ENCODE assay signal across 1 cellular context in genomic region chr15:25784876-25785642, GRCh38.
A peak's percentile ranks its signal among the peaks of the same experiment; 100 is the strongest.
TF ChIP-seq lines count a peak whose summit lies in the region.

No MANE protein-coding gene starts in this region.

TF ChIP-seq in IMR-90, 13 proteins besides CTCF, POLR2A, EP300 and RAD21:
- peak; percentile 95 for TF ChIP-seq BHLHE40 (IDR thresholded peaks at IDR 0.05; ENCODE audit: low read depth, low read length)
- peak; percentile 67; the same call in 1 of the 2 replicates for TF ChIP-seq MAZ (IDR thresholded peaks at IDR 0.05; ENCODE audit: borderline replicate concordance, low read depth, low read length)
- TF ChIP-seq, protein P1, sequence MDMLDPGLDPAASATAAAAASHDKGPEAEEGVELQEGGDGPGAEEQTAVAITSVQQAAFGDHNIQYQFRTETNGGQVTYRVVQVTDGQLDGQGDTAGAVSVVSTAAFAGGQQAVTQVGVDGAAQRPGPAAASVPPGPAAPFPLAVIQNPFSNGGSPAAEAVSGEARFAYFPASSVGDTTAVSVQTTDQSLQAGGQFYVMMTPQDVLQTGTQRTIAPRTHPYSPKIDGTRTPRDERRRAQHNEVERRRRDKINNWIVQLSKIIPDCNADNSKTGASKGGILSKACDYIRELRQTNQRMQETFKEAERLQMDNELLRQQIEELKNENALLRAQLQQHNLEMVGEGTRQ (IDR thresholded peaks at IDR 0.05; ENCODE audit: low read depth, low read length): no peak
- no peak for TF ChIP-seq MXI1 (IDR thresholded peaks at IDR 0.05; ENCODE audit: borderline replicate concordance, low read depth, low read length)
- peak; percentile 63 for TF ChIP-seq FOS (IDR thresholded peaks at IDR 0.05; ENCODE audit: low read depth, low read length)
- TF ChIP-seq RCOR1 (IDR thresholded peaks at IDR 0.05; ENCODE audit: insufficient replicate concordance, low read length): no peak
- no peak for TF ChIP-seq MAFK (IDR thresholded peaks at IDR 0.05; ENCODE audit: low read depth, low read length)
- no peak for TF ChIP-seq NFE2L2 (IDR thresholded peaks at IDR 0.05; ENCODE audit: low read depth, low read length)
- TF ChIP-seq, protein P2, sequence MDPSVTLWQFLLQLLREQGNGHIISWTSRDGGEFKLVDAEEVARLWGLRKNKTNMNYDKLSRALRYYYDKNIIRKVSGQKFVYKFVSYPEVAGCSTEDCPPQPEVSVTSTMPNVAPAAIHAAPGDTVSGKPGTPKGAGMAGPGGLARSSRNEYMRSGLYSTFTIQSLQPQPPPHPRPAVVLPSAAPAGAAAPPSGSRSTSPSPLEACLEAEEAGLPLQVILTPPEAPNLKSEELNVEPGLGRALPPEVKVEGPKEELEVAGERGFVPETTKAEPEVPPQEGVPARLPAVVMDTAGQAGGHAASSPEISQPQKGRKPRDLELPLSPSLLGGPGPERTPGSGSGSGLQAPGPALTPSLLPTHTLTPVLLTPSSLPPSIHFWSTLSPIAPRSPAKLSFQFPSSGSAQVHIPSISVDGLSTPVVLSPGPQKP (IDR thresholded peaks at IDR 0.05; ENCODE audit: borderline replicate concordance, low read depth, low read length): no peak
- no peak for TF ChIP-seq CHD1 (IDR thresholded peaks at IDR 0.05; ENCODE audit: low read depth, low read length)
